Comparison of ENCODE assay signal across 18 cellular contexts in the genomic region with DNA sequence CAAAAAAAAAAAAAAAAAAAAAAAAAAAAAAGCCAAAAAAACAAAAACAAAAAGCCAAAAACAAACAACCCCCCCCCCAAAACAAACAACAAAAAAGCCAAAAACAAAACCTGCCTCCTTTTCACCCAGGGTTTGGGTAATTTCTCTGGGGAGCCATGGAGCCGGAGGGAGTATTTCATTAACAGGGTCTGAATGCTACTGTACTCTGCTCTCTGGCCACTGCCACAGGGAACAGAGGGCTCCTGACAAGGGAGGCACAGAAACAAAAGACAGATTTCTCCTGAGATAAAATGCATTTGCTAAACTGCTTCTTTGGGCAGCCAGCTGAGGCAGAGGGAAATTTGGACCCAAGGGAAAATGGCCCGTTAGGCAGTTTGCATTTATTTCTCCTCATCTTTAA.
DNase-seq lines count a peak whose midpoint lies in the region; ATAC-seq, FAIRE-seq and TF ChIP-seq lines count a peak whose summit lies in the region.
"Had no signal": no experiment of that assay in that cellular context is flagged by ENCODE, and none has a peak within 500 bp of the region (broad histone marks: within the 10 kb centered on the region; RNA-seq: fewer than 3 reads in every experiment).

No MANE protein-coding gene starts in this region.

- H3K27me3 ChIP-seq in left ventricle myocardium inferior (ENCODE audit: low read depth) (no peaks in the 10 kb centered on the region), HepG2 (ENCODE audit: control insufficient read depth in 1 of 2, insufficient read depth in 2 of 2, low read length in 2 of 2) (no peaks in the 10 kb centered on the region)

- peak; percentile 74 for ATAC-seq in HepG2
- ATAC-seq in HG02763 (IDR thresholded peaks at IDR 0.05; ENCODE audit: unreplicated experiment), result no peak

- TF ChIP-seq EP300 in HepG2 (IDR thresholded peaks at IDR 0.05; ENCODE audit: low read depth in 2 of 2, low read length in 2 of 2) (no peak), HepG2 (CRISPR knock-in tag; IDR thresholded peaks at IDR 0.05; ENCODE audit: borderline replicate concordance) (no peak)

- peak overlapping the region; percentile 81 for H3K27ac Mint-ChIP-seq in type B pancreatic cell
- H3K27ac Mint-ChIP-seq in progenitor cell of endocrine pancreas, result no peak overlapping the region
- H3K27ac Mint-ChIP-seq: CD4-positive, alpha-beta T cell; H9 had no signal

- TF ChIP-seq CTCF in left ventricle myocardium inferior (IDR thresholded peaks at IDR 0.05; ENCODE audit: borderline replicate concordance), result no peak
- TF ChIP-seq CTCF in VCaP (conservative IDR thresholded peaks at IDR 0.05), result no peak
- no peak for TF ChIP-seq CTCF in HepG2 (CRISPR knock-in tag; IDR thresholded peaks at IDR 0.05)
- TF ChIP-seq CTCF in type B pancreatic cell (conservative IDR thresholded peaks at IDR 0.05), result no peak
- no peak for TF ChIP-seq CTCF in progenitor cell of endocrine pancreas (IDR thresholded peaks at IDR 0.05; ENCODE audit: unreplicated experiment)

- POLR2A ChIA-PET in HepG2 (lab: Yijun Ruan, JAX), result no interaction called here

- intact Hi-C loops in left ventricle myocardium inferior (cut with micrococcal nuclease), result no loop called here
- intact Hi-C loops in cardiac septum (cut with DNase I), result no loop called here
- intact Hi-C loops in HepG2 (cut with micrococcal nuclease; ENCODE audit: unreplicated experiment), result no loop called here

- H3K36me3 Mint-ChIP-seq in type B pancreatic cell (peaks cover 10% of the 10 kb centered on the region), progenitor cell of endocrine pancreas (ENCODE audit: insufficient read depth) (peaks cover 24% of the 10 kb centered on the region)

- H3K4me3 ChIP-seq in left ventricle myocardium inferior (no peak overlapping the region), HepG2 (replicated peaks in 1 of 3; ENCODE audit: insufficient read depth in 1 of 3, low read depth in 2 of 3, low read length in 3 of 3) (no peak overlapping the region)

- H3K4me1 Mint-ChIP-seq in type B pancreatic cell (ENCODE audit: unreplicated experiment) (peaks cover 35% of the 10 kb centered on the region), progenitor cell of endocrine pancreas (ENCODE audit: low read depth) (peaks cover 8% of the 10 kb centered on the region)

- in situ Hi-C loops in HepG2 (cut with HindIII; ENCODE audit: extremely low pct_ligation_motif_present, low pct_unique_long_range_greater_than_20kb), result no loop called here

- H3K36me3 ChIP-seq in left ventricle myocardium inferior, result peaks cover 8% of the 10 kb centered on the region
- H3K36me3 ChIP-seq in HepG2 (replicated peaks in 1 of 2; ENCODE audit: control insufficient read depth in 1 of 2, insufficient read depth in 2 of 2, low read length in 2 of 2), result peaks cover 0 to 1% of the 10 kb centered on the region in 2 experiments; a peak in 1 of 5 replicates

- FAIRE-seq in HepG2 (lab: Jason Lieb, UNC), result no peak
- FAIRE-seq in urothelium cell line (lab: Jason Lieb, UNC), result no peak
- FAIRE-seq: D721Med, G401.6, GM12891, GM19239, H1 had no signal

- H3K4me2 ChIP-seq in HepG2 (ENCODE audit: low read depth, low read length), result 0 out of 2 replicates have a peak overlapping the region, but pooled peaks have one; percentile 10

- peak overlapping the region; percentile 36 for H3K27ac ChIP-seq in left ventricle myocardium inferior (replicated peaks)
- H3K27ac ChIP-seq in VCaP, result peak overlapping the region; percentile 70; the same call in 1 of the 2 replicates
- peak overlapping the region; percentile 25 for H3K27ac ChIP-seq in HepG2 (ENCODE audit: extremely low read length, insufficient read depth, low read length)
- H3K27ac ChIP-seq: C4-2B had no signal

- peaks cover 31% of the 10 kb centered on the region for H3K4me1 ChIP-seq in left ventricle myocardium inferior
- H3K4me1 ChIP-seq in HepG2 (ENCODE audit: insufficient read depth, low read length), result peaks cover 29% of the 10 kb centered on the region

- H3K9ac ChIP-seq in HepG2 (ENCODE audit: insufficient read depth, low read depth, low read length), result no peak overlapping the region

- 53% methylated on average over 2 of the region's 2 CpGs for WGBS in HepG2 (ENCODE audit: low lambda C conversion rate)

- H4K20me1 ChIP-seq in HepG2 (ENCODE audit: insufficient read depth, low read length), result no peaks in the 10 kb centered on the region

- H3K27me3 Mint-ChIP-seq in type B pancreatic cell, result no peaks in the 10 kb centered on the region
- H3K27me3 Mint-ChIP-seq in progenitor cell of endocrine pancreas, result no peaks in the 10 kb centered on the region

- no peak overlapping the region for H2AFZ ChIP-seq in HepG2 (ENCODE audit: low read length)

- no peak overlapping the region for H3K4me3 Mint-ChIP-seq in type B pancreatic cell
- no peak overlapping the region for H3K4me3 Mint-ChIP-seq in progenitor cell of endocrine pancreas (ENCODE audit: low read depth)
- H3K4me3 Mint-ChIP-seq: CD4-positive, alpha-beta T cell; H9 had no signal

- H3K9me3 ChIP-seq in left ventricle myocardium inferior (replicated peaks) (no peaks in the 10 kb centered on the region), HepG2 (ENCODE audit: low read length) (no peaks in the 10 kb centered on the region)
- H3K9me3 ChIP-seq: Caco-2 had no signal

- DNase-seq in left ventricle myocardium inferior (no peak), cardiac septum (ENCODE audit: low spot score) (no peak), HepG2 (ENCODE audit: low spot score) (no peak), type B pancreatic cell (ENCODE audit: extremely low spot score, unreplicated experiment) (no peak), urothelium cell line (ENCODE audit: low spot score) (no peak), progenitor cell of endocrine pancreas (ENCODE audit: low spot score, unreplicated experiment) (no peak)
- DNase-seq: 8988T; Caco-2; CD4-positive, alpha-beta T cell; H9 had no signal

- no peak for TF ChIP-seq RAD21 in HepG2 (CRISPR knock-in tag; IDR thresholded peaks at IDR 0.05)

- BruUV-seq in HepG2 (replicated peaks; lab: Mats Ljungman, UMichigan), result no TSS peak

- no peaks in the 10 kb centered on the region for H3K79me2 ChIP-seq in HepG2 (ENCODE audit: insufficient read depth, low read length)

- no peak for TF ChIP-seq POLR2A in HepG2 (IDR thresholded peaks at IDR 0.05; ENCODE audit: insufficient read depth in 1 of 2, low read depth in 2 of 2, low read length in 2 of 2)

- H3K9me3 Mint-ChIP-seq in type B pancreatic cell (no peaks in the 10 kb centered on the region), progenitor cell of endocrine pancreas (ENCODE audit: low read depth) (no peaks in the 10 kb centered on the region)
- H3K9me3 Mint-ChIP-seq: CD4-positive, alpha-beta T cell; H9 had no signal

- CTCF ChIA-PET in HepG2 (lab: Yijun Ruan, JAX; ENCODE audit: low intra/inter-chr PET ratio, low total read pairs), result no interaction called here

TF ChIP-seq in HepG2, 621 proteins besides CTCF, POLR2A, EP300 and RAD21:
- TF ChIP-seq MTF1 (CRISPR knock-in tag; IDR thresholded peaks at IDR 0.05) (no peak), MEF2D (CRISPR knock-in tag; IDR thresholded peaks at IDR 0.05) (no peak), ZFY (CRISPR knock-in tag; IDR thresholded peaks at IDR 0.05) (no peak)
